In the genomic region with DNA sequence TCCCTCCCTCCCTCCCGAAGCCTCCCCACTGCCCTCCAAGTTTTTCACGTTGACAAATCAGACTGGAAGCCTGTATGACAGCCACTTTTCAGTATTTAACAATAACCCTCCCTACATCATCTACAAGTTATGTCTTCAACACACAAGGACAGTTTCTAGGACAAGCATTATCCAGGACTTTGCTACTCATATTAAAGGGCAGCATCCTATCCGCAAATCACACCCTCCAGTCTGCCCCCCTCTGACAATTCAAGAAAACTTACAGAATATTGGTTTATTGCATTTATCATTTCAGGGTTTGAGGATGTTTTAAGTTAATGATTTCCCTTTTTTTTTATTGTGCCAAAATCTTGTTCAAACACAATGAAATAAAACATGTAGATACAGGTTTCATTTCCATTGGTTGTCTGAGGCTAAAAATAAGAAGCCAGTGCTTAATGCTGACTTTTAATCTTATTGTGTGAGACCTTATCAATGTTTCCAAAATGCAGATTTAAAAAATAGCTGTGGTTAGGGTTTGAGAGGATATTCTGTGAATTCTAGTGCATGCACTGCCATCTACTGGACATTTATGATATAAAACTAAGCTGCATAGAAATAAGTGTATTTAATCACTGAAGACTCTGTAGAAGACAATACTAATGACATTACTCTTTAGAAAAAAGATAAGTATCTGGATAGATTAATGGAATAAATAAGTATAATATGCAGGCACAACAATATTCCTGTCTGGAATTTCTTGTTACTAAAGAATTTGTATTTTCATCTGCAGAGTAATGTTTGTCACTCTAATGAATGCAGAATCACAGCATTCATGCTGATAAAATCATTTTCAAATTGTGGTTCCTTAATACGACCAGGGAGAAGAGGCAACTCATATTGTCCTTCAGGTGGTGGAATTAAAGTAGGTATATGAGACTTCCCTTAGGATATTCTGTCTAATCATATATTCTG, we compare ENCODE assay signal across 8 cellular contexts.
DNase-seq lines count a peak whose midpoint lies in the region; ATAC-seq and TF ChIP-seq lines count a peak whose summit lies in the region.

No MANE protein-coding gene starts in this region.

- H3K27me3 Mint-ChIP-seq in CD8-positive, alpha-beta T cell (ENCODE audit: low read depth), result peaks cover 15% of the 10 kb centered on the region

- ATAC-seq in CD8-positive, alpha-beta T cell, result no peak
- ATAC-seq in GM19395 (IDR thresholded peaks at IDR 0.05; ENCODE audit: unreplicated experiment) (peak; percentile 50), GM19328 (IDR thresholded peaks at IDR 0.05; ENCODE audit: unreplicated experiment) (no peak), GM21717 (IDR thresholded peaks at IDR 0.05; ENCODE audit: unreplicated experiment) (no peak)

- peaks cover 4% of the 10 kb centered on the region for H3K4me1 ChIP-seq in CD8-positive, alpha-beta T cell (ENCODE audit: insufficient read depth, low read length)

- H3K36me3 Mint-ChIP-seq in CD8-positive, alpha-beta T cell, result no peaks in the 10 kb centered on the region

- TF ChIP-seq CTCF in CD8-positive, alpha-beta T cell (IDR thresholded peaks at IDR 0.05), result peak; percentile 95
- peak; percentile 82 for TF ChIP-seq CTCF in VCaP (conservative IDR thresholded peaks at IDR 0.05)
- peak; percentile 36 for TF ChIP-seq CTCF in retinal pigment epithelial cell (conservative IDR thresholded peaks at IDR 0.05; ENCODE audit: low read depth, low read length)

- no peak overlapping the region for H3K4me3 ChIP-seq in CD8-positive, alpha-beta T cell (ENCODE audit: low read depth, low read length)
- H3K4me3 ChIP-seq in retinal pigment epithelial cell (ENCODE audit: low read length), result no peak overlapping the region

- H3K4me1 Mint-ChIP-seq in CD8-positive, alpha-beta T cell (ENCODE audit: low read depth), result peaks cover 16% of the 10 kb centered on the region

- no peaks in the 10 kb centered on the region for H3K36me3 ChIP-seq in CD8-positive, alpha-beta T cell (ENCODE audit: insufficient read depth, low read length)

- CTCF ChIA-PET in CD8-positive, alpha-beta T cell (lab: Charles Lee), result interaction anchor here (0.6 to 2.2 kb wide), 11 partner anchors 9 to 417 kb away, joined by 3 to 14 read pairs (median 5); no protein-coding TSS in a partner anchor

- no peaks in the 10 kb centered on the region for H3K27me3 ChIP-seq in CD8-positive, alpha-beta T cell (ENCODE audit: insufficient read depth, low read length)

- H3K9me3 ChIP-seq in CD8-positive, alpha-beta T cell (ENCODE audit: low read length), result no peaks in the 10 kb centered on the region

- no peak for DNase-seq in CD8-positive, alpha-beta T cell
- DNase-seq in NCI-H1105 (lab: John Stamatoyannopoulos, UW) (peak; percentile 20), globus pallidus (ENCODE audit: low spot score) (peak; percentile 62), retinal pigment epithelial cell (ENCODE audit: low read depth) (no peak)

- no peak overlapping the region for H3K27ac ChIP-seq in CD8-positive, alpha-beta T cell (ENCODE audit: low read depth, low read length)
- H3K27ac ChIP-seq in VCaP, result no peak overlapping the region

- H3K27ac Mint-ChIP-seq in CD8-positive, alpha-beta T cell, result no peak overlapping the region

- POLR2A ChIA-PET in CD8-positive, alpha-beta T cell (lab: Charles Lee), result no interaction called here

- no peak overlapping the region for H3K4me3 Mint-ChIP-seq in CD8-positive, alpha-beta T cell

- intact Hi-C loops in CD8-positive, alpha-beta T cell (cut with DNase I, micrococcal nuclease), result loop anchor here (1.0 to 2.0 kb wide), 5 partner anchors 330 to 451 kb away; no protein-coding TSS in a partner anchor

- H3K9me3 Mint-ChIP-seq in CD8-positive, alpha-beta T cell, result no peaks in the 10 kb centered on the region

Comparison
In these comparisons a context has a peak if more than half of its experiments do, and no peak if none do; other contexts are left out.
1. DNase-seq: peak in NCI-H1105 (single experiment) and globus pallidus (single experiment); none in CD8-positive, alpha-beta T cell (0 of 7) and retinal pigment epithelial cell (single experiment).
2. CTCF ChIP-seq: peak in every context shown above with its lines; median percentile 95 in CD8-positive, alpha-beta T cell; 82 in VCaP; 36 in retinal pigment epithelial cell.